Comparison of ENCODE assay signal across 8 cellular contexts in genomic region chr22:48098243-48098935, GRCh38.
A peak's percentile ranks its signal among the peaks of the same experiment; 100 is the strongest.
DNase-seq lines count a peak whose midpoint lies in the region; ATAC-seq and TF ChIP-seq lines count a peak whose summit lies in the region.

No MANE protein-coding gene starts in this region.

- CTCF ChIA-PET in activated CD8-positive, alpha-beta T cell treated with anti-CD3 and anti-CD28 coated beads, Interleukin-2, amount 10 ng/mL, durations not matched to agents 7 days and 5 days (lab: Charles Lee) = no interaction called here

- no peaks in the 10 kb centered on the region for H3F3A ChIP-seq in neural progenitor cell (ENCODE audit: low read depth)

- no peak overlapping the region for H3K9ac ChIP-seq in neural progenitor cell

- no peak overlapping the region for H3K4me3 ChIP-seq in neural progenitor cell
- H3K4me3 ChIP-seq in dorsolateral prefrontal cortex = no peak overlapping the region
- H3K4me3 ChIP-seq in body of pancreas = no peak overlapping the region

- POLR2A ChIA-PET in activated CD8-positive, alpha-beta T cell treated with anti-CD3 and anti-CD28 coated beads, Interleukin-2, amount 10 ng/mL, durations not matched to agents 7 days and 5 days (lab: Charles Lee) = interaction anchor here (0.6 kb wide), 1 partner anchor 1335 kb away, joined by 3 read pairs; no protein-coding TSS in a partner anchor

- H3K4me3 Mint-ChIP-seq in activated CD8-positive, alpha-beta T cell treated with anti-CD3 and anti-CD28 coated beads, Interleukin-2, amount 10 ng/mL, durations not matched to agents 7 days and 5 days = peak overlapping the region; percentile 49
- H3K4me3 Mint-ChIP-seq in neural progenitor cell = no peak overlapping the region

- 22 to 37% methylated on average over 8 of the region's 8 CpGs for WGBS in body of pancreas, 2 donors

- DNase-seq in GM10266 (ENCODE audit: extremely low spot score) (peak; percentile 82), HuH-7 (ENCODE audit: low spot score) (no peak), neural progenitor cell (ENCODE audit: low spot score) (no peak), dorsolateral prefrontal cortex (no peak), body of pancreas (no peak)
- DNase-seq in activated CD8-positive, alpha-beta T cell treated with anti-CD3 and anti-CD28 coated beads, Interleukin-2, amount 10 ng/mL, durations not matched to agents 7 days and 5 days = peak; percentile 76

- H3K27me3 ChIP-seq in neural progenitor cell (no peaks in the 10 kb centered on the region), dorsolateral prefrontal cortex (peaks cover 0 to 14% (median 0%) of the 10 kb centered on the region in 45 donors), body of pancreas (no peaks in the 10 kb centered on the region)

- H3K4me2 ChIP-seq in neural progenitor cell = no peak overlapping the region

- H3K27me3 Mint-ChIP-seq in activated CD8-positive, alpha-beta T cell treated with anti-CD3 and anti-CD28 coated beads, Interleukin-2, amount 10 ng/mL, durations not matched to agents 7 days and 5 days (ENCODE audit: low read depth) = peaks cover 12% of the 10 kb centered on the region
- H3K27me3 Mint-ChIP-seq in neural progenitor cell (ENCODE audit: insufficient read depth, low read depth) = peaks cover 10% of the 10 kb centered on the region

- peaks cover 49% of the 10 kb centered on the region for H3K4me1 Mint-ChIP-seq in activated CD8-positive, alpha-beta T cell treated with anti-CD3 and anti-CD28 coated beads, Interleukin-2, amount 10 ng/mL, durations not matched to agents 7 days and 5 days (ENCODE audit: low read depth)
- peaks cover 19% of the 10 kb centered on the region for H3K4me1 Mint-ChIP-seq in neural progenitor cell

- H3K4me1 ChIP-seq in neural progenitor cell = no peaks in the 10 kb centered on the region
- no peaks in the 10 kb centered on the region for H3K4me1 ChIP-seq in body of pancreas

- H3K36me3 Mint-ChIP-seq in activated CD8-positive, alpha-beta T cell treated with anti-CD3 and anti-CD28 coated beads, Interleukin-2, amount 10 ng/mL, durations not matched to agents 7 days and 5 days (ENCODE audit: low read depth) = peaks cover 12% of the 10 kb centered on the region
- H3K36me3 Mint-ChIP-seq in neural progenitor cell = no peaks in the 10 kb centered on the region

- intact Hi-C loops in dorsolateral prefrontal cortex (cut with DNase I) (no loop called here), body of pancreas (cut with DNase I) (no loop called here)

- H2AFZ ChIP-seq in neural progenitor cell (replicated peaks) = no peak overlapping the region

- peaks cover 6% of the 10 kb centered on the region for H3K9me3 Mint-ChIP-seq in activated CD8-positive, alpha-beta T cell treated with anti-CD3 and anti-CD28 coated beads, Interleukin-2, amount 10 ng/mL, durations not matched to agents 7 days and 5 days (ENCODE audit: insufficient read depth)
- peaks cover 2% of the 10 kb centered on the region for H3K9me3 Mint-ChIP-seq in neural progenitor cell

- H3K79me2 ChIP-seq in neural progenitor cell (ENCODE audit: low read depth) = no peaks in the 10 kb centered on the region

- TF ChIP-seq CTCF in GM10266 (IDR thresholded peaks at IDR 0.05; ENCODE audit: control insufficient read depth, insufficient read depth, low read depth, missing control alignments) (no peak), neural progenitor cell (IDR thresholded peaks at IDR 0.05) (no peak), dorsolateral prefrontal cortex (IDR thresholded peaks at IDR 0.05 in 54 of 56, conservative IDR thresholded peaks at IDR 0.05 in 2 of 56; ENCODE audit: low read depth in 1 of 56, partially characterized antibody in 56 of 56) (no peak), body of pancreas (IDR thresholded peaks at IDR 0.05) (no peak)

- peak; percentile 72 for ATAC-seq in GM19438 (IDR thresholded peaks at IDR 0.05; ENCODE audit: low read depth, unreplicated experiment)
- peak; percentile 86 for ATAC-seq in HG03354 (IDR thresholded peaks at IDR 0.05; ENCODE audit: poor library complexity, severe bottlenecking, unreplicated experiment)
- peak; percentile 90 for ATAC-seq in activated CD8-positive, alpha-beta T cell treated with anti-CD3 and anti-CD28 coated beads, Interleukin-2, amount 10 ng/mL, durations not matched to agents 7 days and 5 days
- no peak for ATAC-seq in body of pancreas

- H3K27ac ChIP-seq in neural progenitor cell (no peak overlapping the region), dorsolateral prefrontal cortex (no peak overlapping the region), body of pancreas (no peak overlapping the region)

- H3K9me3 ChIP-seq in neural progenitor cell (ENCODE audit: low read depth) (no peaks in the 10 kb centered on the region), body of pancreas (no peaks in the 10 kb centered on the region)

- no peak for TF ChIP-seq POLR2A in body of pancreas (IDR thresholded peaks at IDR 0.05)

- no peaks in the 10 kb centered on the region for H4K20me1 ChIP-seq in neural progenitor cell (ENCODE audit: low read depth)

- no peaks in the 10 kb centered on the region for H3K36me3 ChIP-seq in neural progenitor cell
- no peaks in the 10 kb centered on the region for H3K36me3 ChIP-seq in body of pancreas (replicated peaks in 1 of 2; ENCODE audit: insufficient read depth in 1 of 2, low read depth in 2 of 2)

- H3K27ac Mint-ChIP-seq in activated CD8-positive, alpha-beta T cell treated with anti-CD3 and anti-CD28 coated beads, Interleukin-2, amount 10 ng/mL, durations not matched to agents 7 days and 5 days = peak overlapping the region; percentile 98
- no peak overlapping the region for H3K27ac Mint-ChIP-seq in neural progenitor cell

Comparison
In these comparisons a context has a peak if more than half of its experiments do, and no peak if none do; other contexts are left out.
1. DNase-seq: peak in GM10266 (single experiment) and activated CD8-positive, alpha-beta T cell treated with anti-CD3 and anti-CD28 coated beads, Interleukin-2, amount 10 ng/mL, durations not matched to agents 7 days and 5 days (single experiment); none in HuH-7 (single experiment), neural progenitor cell (single experiment), dorsolateral prefrontal cortex (0 of 10) and body of pancreas (0 of 4).